In genomic region chr5:159737263-159737662, GRCh38 we compare ENCODE assay signal across 24 cellular contexts.
"Had no signal": no experiment of that assay in that cellular context is flagged by ENCODE, and none has a peak within 500 bp of the region (broad histone marks: within the 10 kb centered on the region; RNA-seq: fewer than 3 reads in every experiment).

No MANE protein-coding gene starts in this region.

- H3K9me3 ChIP-seq: body of pancreas, gastrocnemius medialis, psoas muscle, thoracic aorta had no signal

- H3K4me3 Mint-ChIP-seq: activated CD4-positive, alpha-beta memory T cell treated with anti-CD3 and anti-CD28 coated beads, Interleukin-2, amount 10 ng/mL, durations not matched to agents 7 days and 5 days; activated CD8-positive, alpha-beta memory T cell treated with anti-CD3 and anti-CD28 coated beads, Interleukin-2, amount 10 ng/mL, durations not matched to agents 7 days and 5 days; activated naive CD8-positive, alpha-beta T cell treated with anti-CD3 and anti-CD28 coated beads, Interleukin-2, amount 10 ng/mL, durations not matched to agents 7 days and 5 days; activated T-helper 17 cell treated with anti-CD3 and anti-CD28 coated beads, Interleukin-2, amount 50 U/mL, for 72 hours; central memory CD8-positive, alpha-beta T cell; immature natural killer cell; memory B cell; naive thymus-derived CD8-positive, alpha-beta T cell; stimulated activated memory B cell treated with anti-CD40 and anti-IgM and Interleukin-4, amounts not matched to agents 10 μg/mL and 1 μg/mL and 100 μg/mL, for 72 hours had no signal

- H3K36me3 ChIP-seq: gastrocnemius medialis, thoracic aorta had no signal

- H3K4me3 ChIP-seq: body of pancreas, coronary artery, gastrocnemius medialis, psoas muscle, thoracic aorta had no signal

- H3K27me3 ChIP-seq: body of pancreas, gastrocnemius medialis had no signal

- H3K9me3 Mint-ChIP-seq: activated T-helper 17 cell treated with anti-CD3 and anti-CD28 coated beads, Interleukin-2, amount 50 U/mL, for 72 hours; central memory CD8-positive, alpha-beta T cell had no signal

- DNase-seq: activated CD4-positive, alpha-beta memory T cell treated with anti-CD3 and anti-CD28 coated beads, Interleukin-2, amount 10 ng/mL, durations not matched to agents 7 days and 5 days; activated CD4-positive, alpha-beta T cell treated with anti-CD3 and anti-CD28 coated beads for 48 hours; activated CD4-positive, CD25-positive, alpha-beta regulatory T cell; activated CD8-positive, alpha-beta memory T cell treated with anti-CD3 and anti-CD28 coated beads, Interleukin-2, amount 10 ng/mL, durations not matched to agents 7 days and 5 days; activated naive CD4-positive, alpha-beta T cell; activated naive CD8-positive, alpha-beta T cell treated with anti-CD3 and anti-CD28 coated beads, Interleukin-2, amount 10 ng/mL, durations not matched to agents 7 days and 5 days; amygdala; gastrocnemius medialis; head of caudate nucleus; immature natural killer cell; kidney glomerular epithelial cell; naive thymus-derived CD8-positive, alpha-beta T cell; psoas muscle; stimulated activated CD4-positive, alpha-beta T cell treated with anti-CD3 and anti-CD28 coated beads, Interleukin-4, amount 100 ng/mL, for 24 hours; T-helper 1 cell; T-helper 9 cell had no signal

- ATAC-seq: activated CD8-positive, alpha-beta memory T cell treated with anti-CD3 and anti-CD28 coated beads, Interleukin-2, amount 10 ng/mL, durations not matched to agents 7 days and 5 days; activated T-helper 17 cell treated with anti-CD3 and anti-CD28 coated beads, Interleukin-2, amount 50 U/mL, for 72 hours; body of pancreas; gastrocnemius medialis; naive thymus-derived CD8-positive, alpha-beta T cell; psoas muscle; sciatic nerve; stimulated activated memory B cell treated with anti-CD40 and anti-IgM and Interleukin-4, amounts not matched to agents 10 μg/mL and 1 μg/mL and 100 μg/mL, for 72 hours had no signal

- H3K27ac Mint-ChIP-seq: activated CD4-positive, alpha-beta memory T cell treated with anti-CD3 and anti-CD28 coated beads, Interleukin-2, amount 10 ng/mL, durations not matched to agents 7 days and 5 days; activated CD8-positive, alpha-beta memory T cell treated with anti-CD3 and anti-CD28 coated beads, Interleukin-2, amount 10 ng/mL, durations not matched to agents 7 days and 5 days; activated naive CD8-positive, alpha-beta T cell treated with anti-CD3 and anti-CD28 coated beads, Interleukin-2, amount 10 ng/mL, durations not matched to agents 7 days and 5 days; activated T-helper 17 cell treated with anti-CD3 and anti-CD28 coated beads, Interleukin-2, amount 50 U/mL, for 72 hours; immature natural killer cell; memory B cell; naive thymus-derived CD8-positive, alpha-beta T cell; stimulated activated memory B cell treated with anti-CD40 and anti-IgM and Interleukin-4, amounts not matched to agents 10 μg/mL and 1 μg/mL and 100 μg/mL, for 72 hours had no signal

- H3K36me3 Mint-ChIP-seq: activated CD8-positive, alpha-beta memory T cell treated with anti-CD3 and anti-CD28 coated beads, Interleukin-2, amount 10 ng/mL, durations not matched to agents 7 days and 5 days; activated naive CD8-positive, alpha-beta T cell treated with anti-CD3 and anti-CD28 coated beads, Interleukin-2, amount 10 ng/mL, durations not matched to agents 7 days and 5 days; immature natural killer cell; memory B cell; naive thymus-derived CD8-positive, alpha-beta T cell; stimulated activated memory B cell treated with anti-CD40 and anti-IgM and Interleukin-4, amounts not matched to agents 10 μg/mL and 1 μg/mL and 100 μg/mL, for 72 hours had no signal

- H3K4me1 ChIP-seq: body of pancreas, gastrocnemius medialis, psoas muscle had no signal

- H3K4me1 Mint-ChIP-seq: activated T-helper 17 cell treated with anti-CD3 and anti-CD28 coated beads, Interleukin-2, amount 50 U/mL, for 72 hours had no signal

- H3K27ac ChIP-seq: body of pancreas, coronary artery, gastrocnemius medialis, psoas muscle, thoracic aorta had no signal
